8 cellular contexts compared by ENCODE assay signal in the genomic region with DNA sequence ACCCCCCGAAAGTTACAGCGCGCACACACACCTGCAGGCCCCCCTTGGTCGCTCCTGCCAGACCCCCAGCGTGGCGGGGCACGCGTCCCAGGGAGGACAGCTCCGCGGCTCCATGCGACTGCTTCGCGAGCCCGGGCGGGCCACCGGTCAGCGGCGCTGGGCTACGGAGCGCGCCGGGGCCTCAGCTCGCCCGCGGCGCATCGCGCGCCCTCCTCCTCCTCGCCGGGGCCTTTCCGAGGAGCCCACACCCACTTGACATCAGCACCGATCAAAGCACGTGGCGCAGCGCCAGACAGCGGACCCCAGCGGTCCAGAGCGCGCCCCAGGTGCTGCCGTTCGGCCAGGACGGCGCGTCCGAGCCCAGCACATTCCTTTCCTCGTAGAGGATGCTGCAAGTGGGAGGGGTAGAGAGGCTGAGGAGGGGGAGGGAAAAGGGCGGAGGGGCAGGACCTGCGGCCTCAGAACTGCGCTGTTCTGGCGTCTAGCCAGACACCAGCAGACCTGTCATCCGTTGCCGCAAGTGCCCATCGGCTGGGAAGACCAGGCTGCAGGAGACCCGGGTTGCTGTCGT.
DNase-seq lines count a peak whose midpoint lies in the region; ATAC-seq and TF ChIP-seq lines count a peak whose summit lies in the region.

No MANE protein-coding gene starts in this region.

- H3K36me3 Mint-ChIP-seq in neural progenitor cell = no peaks in the 10 kb centered on the region

- TF ChIP-seq CTCF in GM12875 (IDR thresholded peaks at IDR 0.05; ENCODE audit: borderline replicate concordance, insufficient read depth, low read depth, low read length) (no peak), fibroblast of villous mesenchyme (IDR thresholded peaks at IDR 0.05; ENCODE audit: insufficient read depth, low read depth, low read length) (no peak), neural progenitor cell (IDR thresholded peaks at IDR 0.05) (no peak)

- H3K4me3 ChIP-seq in GM12875 (ENCODE audit: low read depth, low read length) (peak overlapping the region; percentile 16), fibroblast of villous mesenchyme (ENCODE audit: low read depth, low read length) (peak overlapping the region; percentile 33), neural progenitor cell (peak overlapping the region; percentile 65)

- no peaks in the 10 kb centered on the region for H3K79me2 ChIP-seq in neural progenitor cell (ENCODE audit: low read depth)

- no peak overlapping the region for H2AFZ ChIP-seq in neural progenitor cell (replicated peaks)

- peak; percentile 45 for DNase-seq in activated CD4-positive, CD25-positive, alpha-beta regulatory T cell treated with anti-CD3 and anti-CD28 coated beads, Interleukin-2, amount 50 U/mL, for 72 hours
- DNase-seq in fibroblast of villous mesenchyme (ENCODE audit: low read depth) = peak; percentile 30
- peak; percentile 91 for DNase-seq in neural progenitor cell (ENCODE audit: low spot score)
- DNase-seq in G401 (ENCODE audit: low spot score) = no peak
- DNase-seq in effector CD8-positive, alpha-beta T cell (lab: John Stamatoyannopoulos, UW) = no peak
- no peak for DNase-seq in NCI-H2196 (lab: John Stamatoyannopoulos, UW; ENCODE audit: unreplicated experiment)

- H4K20me1 ChIP-seq in neural progenitor cell (ENCODE audit: low read depth) = peaks cover 77% of the 10 kb centered on the region

- H3K27ac ChIP-seq in neural progenitor cell = no peak overlapping the region

- H3K9me3 ChIP-seq in neural progenitor cell (ENCODE audit: low read depth) = no peaks in the 10 kb centered on the region

- peaks cover 26% of the 10 kb centered on the region for H3K27me3 Mint-ChIP-seq in neural progenitor cell (ENCODE audit: insufficient read depth, low read depth)

- peak overlapping the region; percentile 97 for H3K4me2 ChIP-seq in neural progenitor cell

- peaks cover 51% of the 10 kb centered on the region for H3K27me3 ChIP-seq in neural progenitor cell

- H3K27ac Mint-ChIP-seq in neural progenitor cell = no peak overlapping the region

- peak; percentile 34 for ATAC-seq in HG02885 (IDR thresholded peaks at IDR 0.05; ENCODE audit: poor library complexity, unreplicated experiment)

- H3K4me1 Mint-ChIP-seq in neural progenitor cell = peaks cover 21% of the 10 kb centered on the region

- H3K4me3 Mint-ChIP-seq in neural progenitor cell = peak overlapping the region; percentile 84

- no peak overlapping the region for H3K9ac ChIP-seq in neural progenitor cell

- peaks cover 61% of the 10 kb centered on the region for H3K4me1 ChIP-seq in neural progenitor cell

- H3K9me3 Mint-ChIP-seq in neural progenitor cell = no peaks in the 10 kb centered on the region

- in situ Hi-C loops in G401 (cut with HindIII; ENCODE audit: low sequenced_read_pairs) = no loop called here

- peaks cover 14% of the 10 kb centered on the region for H3F3A ChIP-seq in neural progenitor cell (ENCODE audit: low read depth)

- no peaks in the 10 kb centered on the region for H3K36me3 ChIP-seq in neural progenitor cell

Comparison
In these comparisons a context has a peak if more than half of its experiments do, and no peak if none do; other contexts are left out.
1. DNase-seq: peak in activated CD4-positive, CD25-positive, alpha-beta regulatory T cell treated with anti-CD3 and anti-CD28 coated beads, Interleukin-2, amount 50 U/mL, for 72 hours (single experiment), fibroblast of villous mesenchyme (single experiment) and neural progenitor cell (single experiment); none in G401 (single experiment), effector CD8-positive, alpha-beta T cell (single experiment) and NCI-H2196 (single experiment).
2. Peak in every context shown above with its lines, with median percentiles within 50 percentile points of each other: H3K4me3 ChIP-seq.